ENCODE assay signal across 8 cellular contexts in genomic region chr7:130961128-130961601, GRCh38.
DNase-seq lines count a peak whose midpoint lies in the region; ATAC-seq and TF ChIP-seq lines count a peak whose summit lies in the region.

No MANE protein-coding gene starts in this region.

- TF ChIP-seq CTCF in PC-9 (conservative IDR thresholded peaks at IDR 0.05) (no peak), tibial nerve (IDR thresholded peaks at IDR 0.05) (no peak)

- H3K27me3 ChIP-seq in PC-9 (ENCODE audit: insufficient read depth, low read depth) (no peaks in the 10 kb centered on the region), tibial nerve (no peaks in the 10 kb centered on the region)

- H4K20me1 ChIP-seq in PC-9 (ENCODE audit: insufficient read depth): no peaks in the 10 kb centered on the region

- peak; percentile 79 for ATAC-seq in GM18861 (IDR thresholded peaks at IDR 0.05; ENCODE audit: unreplicated experiment)
- peak; percentile 66 for ATAC-seq in HG02885 (IDR thresholded peaks at IDR 0.05; ENCODE audit: poor library complexity, unreplicated experiment)

- peaks cover 65% of the 10 kb centered on the region for H3F3A ChIP-seq in PC-9 (ENCODE audit: insufficient read depth, low read depth)

- H3K9me2 ChIP-seq in PC-9 (ENCODE audit: insufficient read depth): no peaks in the 10 kb centered on the region

- POLR2A ChIA-PET in PC-9 (lab: Charles Lee; ENCODE audit: unreplicated experiment): interaction anchor here (0.5 to 1.1 kb wide), 6 partner anchors 44 to 1825 kb away, joined by 3 to 21 read pairs (median 8); no protein-coding TSS in a partner anchor

- BruUV-seq in PC-9 (replicated peaks; lab: Mats Ljungman, UMichigan): no TSS peak

- no peak overlapping the region for H2AFZ ChIP-seq in PC-9

- H3K4me3 ChIP-seq in PC-9 (peak overlapping the region; percentile 30; the same call in 1 of the 2 replicates), mesodermal cell (ENCODE audit: extremely low read depth, insufficient read depth, low read length, poor library complexity, severe bottlenecking) (no peak overlapping the region), tibial nerve (peak overlapping the region in 1 of 4 donors; percentile 7)

- CTCF ChIA-PET in PC-9 (lab: Charles Lee): interaction anchor here (0.6 to 2.7 kb wide), 8 partner anchors 21 to 446 kb away, joined by 3 to 17 read pairs (median 8); no protein-coding TSS in a partner anchor

- DNase-seq in PC-9: peak in 1 of 2 experiments; percentile 47
- peak; percentile 74 for DNase-seq in activated T-helper 9 cell treated with anti-CD3 and anti-CD28 coated beads, Interleukin-2, amount 50 U/mL, for 16 hours (ENCODE audit: low read depth)
- no peak for DNase-seq in tibial nerve (ENCODE audit: low spot score in 2 of 2)
- no peak for DNase-seq in DMS79 treated with DMSO at 0.1 percent for 48 hours (lab: John Stamatoyannopoulos, UW)
- DNase-seq in islet precursor cell: no peak

- H3K36me3 ChIP-seq in PC-9 (ENCODE audit: low read depth) (peaks cover 37% of the 10 kb centered on the region), mesodermal cell (ENCODE audit: control insufficient read depth, insufficient read depth, low read length) (peaks cover 4% of the 10 kb centered on the region), tibial nerve (peaks cover 0 to 27% (median 0%) of the 10 kb centered on the region in 3 donors)

- intact Hi-C loops in PC-9 (cut with micrococcal nuclease; ENCODE audit: unreplicated experiment): loop anchor here (2.0 to 5.0 kb wide), 3 partner anchors 46 to 146 kb away; no protein-coding TSS in a partner anchor

- WGBS in mesodermal cell (ENCODE audit: insufficient coverage in 2 of 2), 2 experiments: 97 to 100% methylated on average over 6 of the region's 9 CpGs
- 48 to 58% methylated on average over 9 of the region's 9 CpGs for WGBS in tibial nerve, 2 donors

- TF ChIP-seq EP300 in tibial nerve (IDR thresholded peaks at IDR 0.05): no peak

- TF ChIP-seq POLR2A in tibial nerve (IDR thresholded peaks at IDR 0.05): no peak

- no peaks in the 10 kb centered on the region for H3K9me3 ChIP-seq in PC-9 (ENCODE audit: insufficient read depth, low read depth)
- H3K9me3 ChIP-seq in mesodermal cell (ENCODE audit: control insufficient read depth, low read length): no peaks in the 10 kb centered on the region
- no peaks in the 10 kb centered on the region for H3K9me3 ChIP-seq in tibial nerve

- H3K27ac ChIP-seq in PC-9 (peak overlapping the region; percentile 97), mesodermal cell (ENCODE audit: low read depth, low read length, severe bottlenecking) (peak overlapping the region; percentile 93), tibial nerve (peak overlapping the region in 3 of 4 donors; percentile 48 to 78 (median 61))

- peaks cover 59% of the 10 kb centered on the region for H3K79me2 ChIP-seq in PC-9 (ENCODE audit: low read depth)

- H3K4me1 ChIP-seq in PC-9 (replicated peaks; ENCODE audit: insufficient read depth) (peaks cover 38% of the 10 kb centered on the region), mesodermal cell (ENCODE audit: control insufficient read depth, insufficient read depth, low read length, poor library complexity, severe bottlenecking) (peaks cover 10% of the 10 kb centered on the region), tibial nerve (peaks cover 0 to 79% (median 40%) of the 10 kb centered on the region in 4 donors)

- H3K4me2 ChIP-seq in PC-9: peak overlapping the region; percentile 60
